9 cellular contexts compared by ENCODE assay signal in the genomic region with DNA sequence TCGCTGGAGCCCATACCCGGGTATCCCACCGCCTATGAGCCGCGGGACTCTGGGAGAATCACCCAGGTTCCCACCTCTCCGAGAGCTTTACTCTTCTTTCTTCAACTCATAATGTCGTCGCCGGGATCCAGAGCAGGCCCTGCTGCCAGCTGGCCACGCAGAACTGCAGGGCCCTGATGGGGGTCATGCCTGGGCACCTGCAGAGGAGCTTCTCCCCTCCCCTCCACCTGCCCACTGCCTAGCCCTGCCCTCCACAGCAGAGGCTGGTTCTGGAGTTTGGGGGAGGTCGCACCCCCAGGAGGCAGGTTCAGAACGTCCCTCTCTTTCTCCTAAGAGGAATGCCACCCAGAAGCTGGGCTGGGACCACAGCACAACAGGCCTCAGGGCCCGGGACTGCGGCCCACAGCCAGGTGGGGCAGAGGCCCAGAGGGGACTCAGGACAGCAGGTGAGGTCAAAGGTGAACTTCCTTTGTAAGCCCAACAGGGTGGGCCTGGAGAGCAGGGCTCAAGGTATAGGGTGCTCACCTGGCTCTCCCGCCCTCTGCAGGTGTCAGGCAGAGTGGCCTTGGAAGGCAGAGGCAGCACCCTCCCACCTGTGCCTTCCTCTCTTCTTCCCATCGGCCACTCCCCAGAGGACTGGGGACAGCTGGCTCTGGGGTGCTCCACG. TPM values are rescaled to one million over a fixed set of nuclear protein-coding genes. Genes with fewer than 3 reads are reported as not detected.
DNase-seq lines count a peak whose midpoint lies in the region; ATAC-seq and TF ChIP-seq lines count a peak whose summit lies in the region.
"Had no signal": no experiment of that assay in that cellular context is flagged by ENCODE, and none has a peak within 500 bp of the region (broad histone marks: within the 10 kb centered on the region; RNA-seq: fewer than 3 reads in every experiment).

No MANE protein-coding gene starts in this region.

- no peak for ATAC-seq in GM18873 (IDR thresholded peaks at IDR 0.05; ENCODE audit: low FRiP score, unreplicated experiment)

- no peak for DNase-seq in activated T-helper 2 cell treated with anti-CD3 and anti-CD28 coated beads, Interferon-gamma antibody, Interleukin-2, Interleukin-4, amounts not matched to agents 10 μg/mL and 5 μg/mL and 100 μg/mL, durations not matched to agents 14 hours and 24 hours and 36 hours (ENCODE audit: low spot score)
- DNase-seq in mesothelial cell of epicardium (ENCODE audit: low spot score in 2 of 2, unreplicated experiment in 2 of 2) (no peak), A172 (ENCODE audit: low spot score) (no peak), caudate nucleus (lab: John Stamatoyannopoulos, UW) (no peak), SW 1271 (lab: John Stamatoyannopoulos, UW) (no peak)
- DNase-seq: activated CD4-positive, alpha-beta T cell treated with anti-CD3 and anti-CD28 coated beads for 4 hours had no signal

- H3K27ac ChIP-seq in C4-2B, result peak overlapping the region; percentile 99
- H3K27ac ChIP-seq in caudate nucleus (ENCODE audit: low read depth, low read length), result no peak overlapping the region

- TF ChIP-seq CTCF in C4-2B (conservative IDR thresholded peaks at IDR 0.05) (no peak), GM12875 (IDR thresholded peaks at IDR 0.05; ENCODE audit: borderline replicate concordance, insufficient read depth, low read depth, low read length) (0 out of 2 replicates have a peak, but pooled peaks have one; percentile 6), mesothelial cell of epicardium (IDR thresholded peaks at IDR 0.05; ENCODE audit: unreplicated experiment) (no peak)

- peak overlapping the region; percentile 99 for H3K27ac Mint-ChIP-seq in activated T-helper 2 cell treated with anti-CD3 and anti-CD28 coated beads, Interferon-gamma antibody, Interleukin-2, Interleukin-4, amounts not matched to agents 10 μg/mL and 5 μg/mL and 100 μg/mL, durations not matched to agents 14 hours and 24 hours and 36 hours
- peak overlapping the region; percentile 30 for H3K27ac Mint-ChIP-seq in mesothelial cell of epicardium

- no peaks in the 10 kb centered on the region for H3K36me3 Mint-ChIP-seq in activated T-helper 2 cell treated with anti-CD3 and anti-CD28 coated beads, Interferon-gamma antibody, Interleukin-2, Interleukin-4, amounts not matched to agents 10 μg/mL and 5 μg/mL and 100 μg/mL, durations not matched to agents 14 hours and 24 hours and 36 hours (ENCODE audit: low read depth)
- no peaks in the 10 kb centered on the region for H3K36me3 Mint-ChIP-seq in mesothelial cell of epicardium

- no peaks in the 10 kb centered on the region for H3K27me3 Mint-ChIP-seq in activated T-helper 2 cell treated with anti-CD3 and anti-CD28 coated beads, Interferon-gamma antibody, Interleukin-2, Interleukin-4, amounts not matched to agents 10 μg/mL and 5 μg/mL and 100 μg/mL, durations not matched to agents 14 hours and 24 hours and 36 hours (ENCODE audit: low read depth)
- H3K27me3 Mint-ChIP-seq in mesothelial cell of epicardium (ENCODE audit: low read depth), result no peaks in the 10 kb centered on the region

- peaks cover 36% of the 10 kb centered on the region for H3K4me1 Mint-ChIP-seq in activated T-helper 2 cell treated with anti-CD3 and anti-CD28 coated beads, Interferon-gamma antibody, Interleukin-2, Interleukin-4, amounts not matched to agents 10 μg/mL and 5 μg/mL and 100 μg/mL, durations not matched to agents 14 hours and 24 hours and 36 hours (ENCODE audit: low read depth)
- peaks cover 32% of the 10 kb centered on the region for H3K4me1 Mint-ChIP-seq in mesothelial cell of epicardium

- no peak overlapping the region for H3K4me3 ChIP-seq in GM12875 (ENCODE audit: low read depth, low read length)

- no peaks in the 10 kb centered on the region for H3K9me3 Mint-ChIP-seq in activated T-helper 2 cell treated with anti-CD3 and anti-CD28 coated beads, Interferon-gamma antibody, Interleukin-2, Interleukin-4, amounts not matched to agents 10 μg/mL and 5 μg/mL and 100 μg/mL, durations not matched to agents 14 hours and 24 hours and 36 hours
- H3K9me3 Mint-ChIP-seq in mesothelial cell of epicardium, result no peaks in the 10 kb centered on the region

- peak overlapping the region; percentile 33 for H3K4me3 Mint-ChIP-seq in activated T-helper 2 cell treated with anti-CD3 and anti-CD28 coated beads, Interferon-gamma antibody, Interleukin-2, Interleukin-4, amounts not matched to agents 10 μg/mL and 5 μg/mL and 100 μg/mL, durations not matched to agents 14 hours and 24 hours and 36 hours (ENCODE audit: low read depth)
- H3K4me3 Mint-ChIP-seq in mesothelial cell of epicardium, result no peak overlapping the region

- intact Hi-C loops in activated T-helper 2 cell treated with anti-CD3 and anti-CD28 coated beads, Interferon-gamma antibody, Interleukin-2, Interleukin-4, amounts not matched to agents 10 μg/mL and 5 μg/mL and 100 μg/mL, durations not matched to agents 14 hours and 24 hours and 36 hours (cut with micrococcal nuclease), result no loop called here

RNA-seq across cellular contexts. Expression of gene SLC25A45, which starts 1.9 kb away (rescaled TPM):
- total RNA-seq in activated T-helper 2 cell treated with anti-CD3 and anti-CD28 coated beads, Interferon-gamma antibody, Interleukin-2, Interleukin-4, amounts not matched to agents 10 μg/mL and 5 μg/mL and 100 μg/mL, durations not matched to agents 14 hours and 24 hours and 36 hours, result 14.6 and 16.3 TPM in 2 replicates
- 3.9 to 4.7 TPM (median 4.7 TPM) in 3 replicates for total RNA-seq in mesothelial cell of epicardium
- 3.5 and 7.0 TPM in 2 replicates for total RNA-seq in A172 (2014; rRNA removed; shearing (Covaris generic))

RNA-seq across cellular contexts. Expression of gene FRMD8, which starts 5.8 kb away (rescaled TPM):
- total RNA-seq in activated T-helper 2 cell treated with anti-CD3 and anti-CD28 coated beads, Interferon-gamma antibody, Interleukin-2, Interleukin-4, amounts not matched to agents 10 μg/mL and 5 μg/mL and 100 μg/mL, durations not matched to agents 14 hours and 24 hours and 36 hours, result 39.7 and 39.8 TPM in 2 replicates
- 23.5 to 26.4 TPM (median 25.0 TPM) in 3 replicates for total RNA-seq in mesothelial cell of epicardium
- total RNA-seq in A172 (2014; rRNA removed; shearing (Covaris generic)), result 21.5 and 36.9 TPM in 2 replicates

RNA-seq across cellular contexts. Expression of gene TIGD3, which starts 26.0 kb away (rescaled TPM):
- 1.3 and 1.6 TPM in 2 replicates for total RNA-seq in activated T-helper 2 cell treated with anti-CD3 and anti-CD28 coated beads, Interferon-gamma antibody, Interleukin-2, Interleukin-4, amounts not matched to agents 10 μg/mL and 5 μg/mL and 100 μg/mL, durations not matched to agents 14 hours and 24 hours and 36 hours
- total RNA-seq in mesothelial cell of epicardium, result 0.49 to 0.75 TPM (median 0.60 TPM) in 3 replicates
- total RNA-seq in A172 (2014; rRNA removed; shearing (Covaris generic)), result 2.0 and 3.5 TPM in 2 replicates

RNA-seq across cellular contexts. Expression of gene NEAT1, which starts 42.0 kb away (rescaled TPM):
- total RNA-seq in activated T-helper 2 cell treated with anti-CD3 and anti-CD28 coated beads, Interferon-gamma antibody, Interleukin-2, Interleukin-4, amounts not matched to agents 10 μg/mL and 5 μg/mL and 100 μg/mL, durations not matched to agents 14 hours and 24 hours and 36 hours, result 422 and 430 TPM in 2 replicates
- total RNA-seq in mesothelial cell of epicardium, result 236 to 269 TPM (median 246 TPM) in 3 replicates
- total RNA-seq in A172 (2014; rRNA removed; shearing (Covaris generic)), result 20.6 and 28.9 TPM in 2 replicates

RNA-seq across cellular contexts. Expression of gene DPF2, which starts 46.9 kb away (rescaled TPM):
- total RNA-seq in activated T-helper 2 cell treated with anti-CD3 and anti-CD28 coated beads, Interferon-gamma antibody, Interleukin-2, Interleukin-4, amounts not matched to agents 10 μg/mL and 5 μg/mL and 100 μg/mL, durations not matched to agents 14 hours and 24 hours and 36 hours, result 77.0 and 78.1 TPM in 2 replicates
- 80.1 to 85.3 TPM (median 81.3 TPM) in 3 replicates for total RNA-seq in mesothelial cell of epicardium
- total RNA-seq in A172 (2014; rRNA removed; shearing (Covaris generic)), result 37.9 and 57.0 TPM in 2 replicates
